15 cellular contexts compared by ENCODE assay signal in genomic region chr22:42666393-42666792, GRCh38. TPM values are rescaled to one million over a fixed set of nuclear protein-coding genes. Genes with fewer than 3 reads are reported as not detected.
A peak's percentile ranks its signal among the peaks of the same experiment; 100 is the strongest.
DNase-seq lines count a peak whose midpoint lies in the region; ATAC-seq, FAIRE-seq and TF ChIP-seq lines count a peak whose summit lies in the region.
"Not testable (repeated sequence)": the region's sequence is repeated elsewhere in the genome, so short reads cannot be mapped to it uniquely, and the experiment has no call there.
"Had no signal": no experiment of that assay in that cellular context is flagged by ENCODE, and none has a peak within 500 bp of the region (broad histone marks: within the 10 kb centered on the region; RNA-seq: fewer than 3 reads in every experiment).

No MANE protein-coding gene starts in this region.

- BruUV-seq in GM12878 (replicated peaks; lab: Mats Ljungman, UMichigan) = not testable (repeated sequence)

- DNase-seq in T-helper 17 cell; GM12878 (ENCODE audit: low read depth, low spot score): not testable (repeated sequence)

- not testable (repeated sequence) for H3K9me3 ChIP-seq in DOHH2 (ENCODE audit: control insufficient read depth, insufficient read depth, low read length); HEK293 (ENCODE audit: control insufficient read depth, insufficient read depth, low read depth, low read length); OCI-LY3 (ENCODE audit: insufficient read depth, low read length); T-helper 17 cell (ENCODE audit: control insufficient read depth, low read length, poor library complexity, severe bottlenecking); GM12878 (replicated peaks; ENCODE audit: control insufficient read depth, insufficient read depth, low read length)

- SMC1A ChIA-PET in GM12878 (lab: Charles Lee; ENCODE audit: uncharacterized antibody, unreplicated experiment) = interaction anchor here (0.8 to 2.3 kb wide), 7 partner anchors 11 to 151 kb away, joined by 3 to 9 read pairs (median 4); no protein-coding TSS in a partner anchor

- in situ Hi-C loops in GM12878 (cut with MboI) = loop anchor here (25.0 kb wide), 1 partner anchor 1371 kb away; no protein-coding TSS in a partner anchor

- peak overlapping the region; percentile 43 for H3K27ac Mint-ChIP-seq in T-helper 17 cell
- peak overlapping the region; percentile 41 for H3K27ac Mint-ChIP-seq in dendritic cell treated with granulocyte-macrophage colony-stimulating factor and Interleukin-4, amounts not matched to agents 40 ng/mL and 50 ng/mL, for 4 days
- peak overlapping the region; percentile 86 for H3K27ac Mint-ChIP-seq in stimulated activated memory B cell treated with anti-CD40 and anti-IgM and Interleukin-4, amounts not matched to agents 10 μg/mL and 1 μg/mL and 100 μg/mL, for 72 hours

- peaks cover 22% of the 10 kb centered on the region for H3F3A ChIP-seq in DOHH2 (ENCODE audit: control insufficient read depth, insufficient read depth)

- H3K4me2 ChIP-seq in DOHH2 (ENCODE audit: low read length) (peak overlapping the region; percentile 58; the same call in 1 of the 2 replicates), OCI-LY3 (ENCODE audit: low read length) (peak overlapping the region; percentile 74), GM12878 (ENCODE audit: control insufficient read depth, insufficient read depth) (peak overlapping the region; percentile 46; the same call in 1 of the 2 replicates)
- not testable (repeated sequence) for H3K4me2 ChIP-seq in KMS-11

- 32% methylated on average over 3 of the region's 3 CpGs for WGBS in GM12878 (ENCODE audit: insufficient coverage, insufficient replicate concordance, low lambda C conversion rate, missing lambda C conversion rate)

- not testable (repeated sequence) for H3K9me3 Mint-ChIP-seq in dendritic cell treated with granulocyte-macrophage colony-stimulating factor and Interleukin-4, amounts not matched to agents 40 ng/mL and 50 ng/mL, for 4 days; stimulated activated memory B cell treated with anti-CD40 and anti-IgM and Interleukin-4, amounts not matched to agents 10 μg/mL and 1 μg/mL and 100 μg/mL, for 72 hours

- not testable (repeated sequence) for H3K9me2 ChIP-seq in DOHH2 (replicated peaks; ENCODE audit: control insufficient read depth, low read length)

- not testable (repeated sequence) for H3K27me3 Mint-ChIP-seq in T-helper 17 cell; stimulated activated memory B cell treated with anti-CD40 and anti-IgM and Interleukin-4, amounts not matched to agents 10 μg/mL and 1 μg/mL and 100 μg/mL, for 72 hours
- peaks cover 35% of the 10 kb centered on the region for H3K27me3 Mint-ChIP-seq in dendritic cell treated with granulocyte-macrophage colony-stimulating factor and Interleukin-4, amounts not matched to agents 40 ng/mL and 50 ng/mL, for 4 days

- not testable (repeated sequence) for TF ChIP-seq POLR2A in GM12878 (IDR thresholded peaks at IDR 0.05; ENCODE audit: low read depth, low read length)

- ATAC-seq in T-helper 17 cell; GM12878; stimulated activated memory B cell treated with anti-CD40 and anti-IgM and Interleukin-4, amounts not matched to agents 10 μg/mL and 1 μg/mL and 100 μg/mL, for 72 hours: not testable (repeated sequence)

- not testable (repeated sequence) for TF ChIP-seq RAD21 in GM12878 (IDR thresholded peaks at IDR 0.05; ENCODE audit: insufficient read depth, low read depth, low read length)

- POLR2A ChIA-PET in HEK293 (lab: Yijun Ruan, JAX) = interaction anchor here (0.7 kb wide), 1 partner anchor 1006 kb away, joined by 3 read pairs; no protein-coding TSS in a partner anchor
- POLR2A ChIA-PET in GM12878 (lab: Charles Lee) = interaction anchor here (0.6 to 1.2 kb wide), 6 partner anchors 10 to 52 kb away, joined by 3 to 5 read pairs (median 4); no protein-coding TSS in a partner anchor

- peaks cover 23% of the 10 kb centered on the region for H3K4me1 Mint-ChIP-seq in T-helper 17 cell
- peaks cover 27% of the 10 kb centered on the region for H3K4me1 Mint-ChIP-seq in dendritic cell treated with granulocyte-macrophage colony-stimulating factor and Interleukin-4, amounts not matched to agents 40 ng/mL and 50 ng/mL, for 4 days (ENCODE audit: low read depth)
- peaks cover 47% of the 10 kb centered on the region for H3K4me1 Mint-ChIP-seq in stimulated activated memory B cell treated with anti-CD40 and anti-IgM and Interleukin-4, amounts not matched to agents 10 μg/mL and 1 μg/mL and 100 μg/mL, for 72 hours

- RAD21 ChIA-PET in GM12878 (lab: Charles Lee; ENCODE audit: unreplicated experiment) = interaction anchor here (0.7 to 3.4 kb wide), 7 partner anchors 9 to 545 kb away, joined by 3 to 19 read pairs (median 4); no protein-coding TSS in a partner anchor

- H3K4me3 ChIP-seq in DOHH2 (ENCODE audit: low read length) = peak overlapping the region; percentile 13; the same call in 1 of the 2 replicates
- not testable (repeated sequence) for H3K4me3 ChIP-seq in HEK293 (ENCODE audit: low read depth, low read length); KMS-11 (IDR thresholded peaks at IDR 0.05; ENCODE audit: insufficient read depth, low read depth, low read length); OCI-LY3 (ENCODE audit: low read length); GM12878

- peaks cover 83% of the 10 kb centered on the region for H3K4me1 ChIP-seq in DOHH2 (ENCODE audit: control insufficient read depth, low read length)
- not testable (repeated sequence) for H3K4me1 ChIP-seq in HEK293 (ENCODE audit: control insufficient read depth, insufficient read depth, low read length)
- peaks cover 42% of the 10 kb centered on the region for H3K4me1 ChIP-seq in KMS-11 (ENCODE audit: low read depth, poor library complexity, severe bottlenecking)
- peaks cover 45% of the 10 kb centered on the region for H3K4me1 ChIP-seq in OCI-LY3 (ENCODE audit: low read length)
- peaks cover 42% of the 10 kb centered on the region for H3K4me1 ChIP-seq in GM12878 (ENCODE audit: control insufficient read depth, insufficient read depth, low read length)

- H4K20me1 ChIP-seq in DOHH2 (ENCODE audit: control insufficient read depth, insufficient read depth, low read depth, low read length); KMS-11 (ENCODE audit: insufficient read depth); OCI-LY3 (ENCODE audit: insufficient read depth, low read length); GM12878 (ENCODE audit: control insufficient read depth, insufficient read depth): not testable (repeated sequence)

- 0 out of 2 replicates have a peak overlapping the region, but pooled peaks have one; percentile 24 for H2AFZ ChIP-seq in KMS-11 (ENCODE audit: low read depth)
- H2AFZ ChIP-seq in OCI-LY3 (ENCODE audit: low read depth, low read length); GM12878 (ENCODE audit: control insufficient read depth, low read depth, low read length): not testable (repeated sequence)

- H3K9ac ChIP-seq in KMS-11; OCI-LY3 (ENCODE audit: low read length); GM12878 (ENCODE audit: control insufficient read depth, insufficient read depth, low read length): not testable (repeated sequence)

- intact Hi-C loops in GM12878 (cut with micrococcal nuclease; ENCODE audit: unreplicated experiment); dendritic cell treated with granulocyte-macrophage colony-stimulating factor and Interleukin-4, amounts not matched to agents 40 ng/mL and 50 ng/mL, for 4 days (cut with micrococcal nuclease): not testable (repeated sequence)

- not testable (repeated sequence) for H3K79me2 ChIP-seq in DOHH2 (ENCODE audit: control insufficient read depth, low read length); KMS-11 (ENCODE audit: insufficient read depth, low read depth); OCI-LY3 (ENCODE audit: low read length); GM12878 (ENCODE audit: control insufficient read depth, insufficient read depth, low read length)

- TF ChIP-seq CTCF in DOHH2 (IDR thresholded peaks at IDR 0.05; ENCODE audit: low read depth, low read length, poor library complexity, severe bottlenecking); HEK293 (tag by site-specific recombination; IDR thresholded peaks at IDR 0.05); KMS-11 (conservative IDR thresholded peaks at IDR 0.05; ENCODE audit: low read depth, low read length); OCI-LY3 (IDR thresholded peaks at IDR 0.05; ENCODE audit: low read depth, low read length); GM12878 (IDR thresholded peaks at IDR 0.05 in 2 of 3, conservative IDR thresholded peaks at IDR 0.05 in 1 of 3; ENCODE audit: control insufficient read depth in 2 of 3, extremely low read depth in 1 of 3, insufficient read depth in 1 of 3, low read depth in 3 of 3, low read length in 3 of 3): not testable (repeated sequence)

- not testable (repeated sequence) for H3K4me3 Mint-ChIP-seq in T-helper 17 cell; dendritic cell treated with granulocyte-macrophage colony-stimulating factor and Interleukin-4, amounts not matched to agents 40 ng/mL and 50 ng/mL, for 4 days
- H3K4me3 Mint-ChIP-seq in stimulated activated memory B cell treated with anti-CD40 and anti-IgM and Interleukin-4, amounts not matched to agents 10 μg/mL and 1 μg/mL and 100 μg/mL, for 72 hours = peak overlapping the region; percentile 34

- CTCF ChIA-PET in HEK293 (lab: Yijun Ruan, JAX) (interaction anchor here (0.6 to 1.1 kb wide), 3 partner anchors 109 to 324 kb away, joined by 3 to 5 read pairs (median 4); no protein-coding TSS in a partner anchor), GM12878 (lab: Yijun Ruan, JAX) (interaction anchor here (0.6 to 1.1 kb wide), 5 partner anchors 17 to 303 kb away, joined by 3 to 4 read pairs (median 3); partner anchors contain the start of gene POLDIP3)

- not testable (repeated sequence) for H3K36me3 ChIP-seq in DOHH2 (ENCODE audit: control insufficient read depth, low read length); HEK293 (ENCODE audit: control insufficient read depth in 2 of 2, insufficient read depth in 1 of 2, low read length in 2 of 2); KMS-11 (ENCODE audit: insufficient read depth); OCI-LY3 (replicated peaks; ENCODE audit: low read depth, low read length); GM12878 (ENCODE audit: control insufficient read depth in 2 of 2, insufficient read depth in 2 of 2, low read length in 1 of 2)

- H3K27ac ChIP-seq in DOHH2 (ENCODE audit: low read depth, low read length) (peak overlapping the region; percentile 39; the same call in 1 of the 2 replicates), KMS-11 (peak overlapping the region; percentile 86; the same call in 1 of the 2 replicates), OCI-LY3 (ENCODE audit: low read length) (peak overlapping the region; percentile 87), GM12878 (ENCODE audit: control insufficient read depth, insufficient read depth) (peak overlapping the region; percentile 78)
- H3K27ac ChIP-seq in HEK293 (ENCODE audit: extremely low read depth, low read depth, low read length) = not testable (repeated sequence)

- H3K27me3 ChIP-seq in DOHH2 (ENCODE audit: control insufficient read depth, low read length); KMS-11 (ENCODE audit: insufficient read depth, low read depth); OCI-LY3 (ENCODE audit: low read depth, low read length); GM12878 (replicated peaks in 1 of 2; ENCODE audit: control insufficient read depth in 2 of 2, insufficient read depth in 2 of 2, low read length in 1 of 2): not testable (repeated sequence)

- not testable (repeated sequence) for FAIRE-seq in GM12878 (lab: Jason Lieb, UNC)

- TF ChIP-seq EP300 in GM12878 (IDR thresholded peaks at IDR 0.05; ENCODE audit: borderline replicate concordance in 1 of 2, control insufficient read depth in 1 of 2, low read depth in 2 of 2, low read length in 2 of 2) = not testable (repeated sequence)

- H3K36me3 Mint-ChIP-seq in T-helper 17 cell (ENCODE audit: low read depth); dendritic cell treated with granulocyte-macrophage colony-stimulating factor and Interleukin-4, amounts not matched to agents 40 ng/mL and 50 ng/mL, for 4 days (ENCODE audit: low read depth); stimulated activated memory B cell treated with anti-CD40 and anti-IgM and Interleukin-4, amounts not matched to agents 10 μg/mL and 1 μg/mL and 100 μg/mL, for 72 hours: not testable (repeated sequence)

RNA-seq across cellular contexts. Expression of gene CYB5R3, which starts 17.2 kb away (rescaled TPM):
- total RNA-seq in T-helper 17 cell (10 to 100 TPM; 44.8 to 80.7 TPM), GM12878 (2014; rRNA removed) (33.3 and 46.8 TPM in 2 replicates), GM12878 (2014; rRNA removed; fragmentation: Illumina TruSeq; extraction: Trizol) (20.5 and 22.9 TPM in 2 replicates), GM12878 (2021) (81.7 and 83.8 TPM in 2 replicates)
- total RNA-seq in GM12878 (2013; cell fraction: nucleolus; rRNA removed) = 38.2 and 40.3 TPM in 2 replicates
- polyA plus RNA-seq in GM12878 (2011; ENCODE audit: low read depth) = 23.6 TPM
- polyA plus RNA-seq in GM12878 (2011; rRNA removed) (21.0 and 70.3 TPM in 2 replicates), GM12878 (2014; fragmentation: Illumina TruSeq; extraction: Trizol) (37.3 and 65.3 TPM in 2 replicates), GM12878 (2014; fragmentation: Nextera tagmentation; extraction: Ambion mirVana) (1 to 10 TPM; 2.0 to 3.5 TPM), GM12878 (2014; rRNA removed) (81.0 and 102 TPM in 2 replicates), GM12878 (2016; fragmentation: Nextera tagmentation; extraction: Ambion mirVana) (100 to 1,000 TPM; 104 to 119 TPM)
- 82.7 and 87.2 TPM in 2 replicates for polyA plus RNA-seq in GM12878 (2011; cell fraction: cytosol; rRNA removed)
- polyA plus RNA-seq in GM12878 (2011; cell fraction: nucleus; rRNA removed) = 56.1 and 64.4 TPM in 2 replicates
- polyA plus RNA-seq in GM12878 (2012) = 62.8 and 80.6 TPM in 2 replicates
- polyA minus RNA-seq in GM12878 (2011; rRNA and poly(A)+ RNA removed) = 49.7 and 58.4 TPM in 2 replicates
- polyA minus RNA-seq in GM12878 (2011; cell fraction: cytosol; rRNA and poly(A)+ RNA removed) = 36.8 and 38.8 TPM in 2 replicates
- polyA minus RNA-seq in GM12878 (2011; cell fraction: nucleus; rRNA and poly(A)+ RNA removed) = 12.7 and 24.7 TPM in 2 replicates

RNA-seq across cellular contexts. Expression of gene ATP5MGL, which starts 26.0 kb away (rescaled TPM):
- total RNA-seq in T-helper 17 cell (1 to 10 TPM; 3.9 to 4.5 TPM), GM12878 (2014; rRNA removed) (0.22 and 0.40 TPM in 2 replicates), GM12878 (2014; rRNA removed; fragmentation: Illumina TruSeq; extraction: Trizol) (0.85 TPM in 1 of 2 replicates, not detected in the other), GM12878 (2021) (0.43 and 0.46 TPM in 2 replicates)
- 4.9 and 7.6 TPM in 2 replicates for total RNA-seq in GM12878 (2013; cell fraction: nucleolus; rRNA removed)
- not detected for polyA plus RNA-seq in GM12878 (2011; ENCODE audit: low read depth)
- polyA plus RNA-seq in GM12878 (2011; rRNA removed) (0.23 and 0.26 TPM in 2 replicates), GM12878 (2014; fragmentation: Illumina TruSeq; extraction: Trizol) (not detected in 2 replicates), GM12878 (2014; fragmentation: Nextera tagmentation; extraction: Ambion mirVana) (under 1 TPM; 0.24 to 0.60 TPM), GM12878 (2014; rRNA removed) (not detected in 2 replicates), GM12878 (2016; fragmentation: Nextera tagmentation; extraction: Ambion mirVana) (under 1 TPM; 0.47 to 0.71 TPM)
- not detected in 2 replicates for polyA plus RNA-seq in GM12878 (2011; cell fraction: cytosol; rRNA removed)
- 0.51 and 0.52 TPM in 2 replicates for polyA plus RNA-seq in GM12878 (2011; cell fraction: nucleus; rRNA removed)
- not detected in 2 replicates for polyA plus RNA-seq in GM12878 (2012)
- 1.6 and 2.0 TPM in 2 replicates for polyA minus RNA-seq in GM12878 (2011; rRNA and poly(A)+ RNA removed)
- polyA minus RNA-seq in GM12878 (2011; cell fraction: cytosol; rRNA and poly(A)+ RNA removed) = not detected in 2 replicates
- 3.0 and 3.5 TPM in 2 replicates for polyA minus RNA-seq in GM12878 (2011; cell fraction: nucleus; rRNA and poly(A)+ RNA removed)
- total RNA-seq: A172, Daoy, G401 had no signal
- polyA plus RNA-seq: A549, BJ had no signal

RNA-seq across cellular contexts. Expression of gene POLDIP3, which starts 51.7 kb away (rescaled TPM):
- total RNA-seq in T-helper 17 cell = 10 to 100 TPM; 70.3 to 71.2 TPM
- total RNA-seq in GM12878 (2013; cell fraction: nucleolus; rRNA removed) = 25.8 and 29.0 TPM in 2 replicates
- 32.9 and 38.9 TPM in 2 replicates for total RNA-seq in GM12878 (2014; rRNA removed)
- total RNA-seq in GM12878 (2014; rRNA removed; fragmentation: Illumina TruSeq; extraction: Trizol) = 25.9 and 27.0 TPM in 2 replicates
- total RNA-seq in GM12878 (2021) = 54.1 and 55.9 TPM in 2 replicates
- 37.9 TPM for polyA plus RNA-seq in GM12878 (2011; ENCODE audit: low read depth)
- polyA plus RNA-seq in GM12878 (2011; rRNA removed) = 35.6 and 54.2 TPM in 2 replicates
- 41.6 and 47.6 TPM in 2 replicates for polyA plus RNA-seq in GM12878 (2011; cell fraction: cytosol; rRNA removed)
- polyA plus RNA-seq in GM12878 (2011; cell fraction: nucleus; rRNA removed) = 54.4 and 62.1 TPM in 2 replicates
- 39.1 and 43.5 TPM in 2 replicates for polyA plus RNA-seq in GM12878 (2012)
- polyA plus RNA-seq in GM12878 (2014; fragmentation: Illumina TruSeq; extraction: Trizol) = 43.3 and 52.6 TPM in 2 replicates
- 10 to 100 TPM; 14.8 to 19.3 TPM for polyA plus RNA-seq in GM12878 (2014; fragmentation: Nextera tagmentation; extraction: Ambion mirVana)
- 46.4 and 49.3 TPM in 2 replicates for polyA plus RNA-seq in GM12878 (2014; rRNA removed)
- 10 to 100 TPM; 60.1 to 60.2 TPM for polyA plus RNA-seq in GM12878 (2016; fragmentation: Nextera tagmentation; extraction: Ambion mirVana)
- polyA minus RNA-seq in GM12878 (2011; rRNA and poly(A)+ RNA removed) = 33.2 and 42.9 TPM in 2 replicates
- polyA minus RNA-seq in GM12878 (2011; cell fraction: cytosol; rRNA and poly(A)+ RNA removed) = 13.8 and 18.2 TPM in 2 replicates
- 14.7 and 20.4 TPM in 2 replicates for polyA minus RNA-seq in GM12878 (2011; cell fraction: nucleus; rRNA and poly(A)+ RNA removed)

RNA-seq across cellular contexts. Expression of gene A4GALT, which starts 54.3 kb away (rescaled TPM):
- total RNA-seq in T-helper 17 cell (not detected), GM12878 (2014; rRNA removed) (1.6 and 2.3 TPM in 2 replicates), GM12878 (2014; rRNA removed; fragmentation: Illumina TruSeq; extraction: Trizol) (0.51 and 1.1 TPM in 2 replicates), GM12878 (2021) (2.6 TPM in 2 replicates)
- total RNA-seq in GM12878 (2013; cell fraction: nucleolus; rRNA removed) = 22.1 and 26.5 TPM in 2 replicates
- polyA plus RNA-seq in GM12878 (2011; ENCODE audit: low read depth) = 1.0 TPM
- polyA plus RNA-seq in GM12878 (2011; rRNA removed) (1.8 and 3.9 TPM in 2 replicates), GM12878 (2014; fragmentation: Illumina TruSeq; extraction: Trizol) (0.25 TPM in 1 of 2 replicates, not detected in the other), GM12878 (2014; fragmentation: Nextera tagmentation; extraction: Ambion mirVana) (under 1 TPM in 1 of 2 experiments, not detected in 1; 0.04 TPM), GM12878 (2014; rRNA removed) (2.6 and 2.7 TPM in 2 replicates), GM12878 (2016; fragmentation: Nextera tagmentation; extraction: Ambion mirVana) (1 to 10 TPM; 2.2 to 3.4 TPM)
- polyA plus RNA-seq in GM12878 (2011; cell fraction: cytosol; rRNA removed) = 5.5 and 6.8 TPM in 2 replicates
- 8.8 and 12.0 TPM in 2 replicates for polyA plus RNA-seq in GM12878 (2011; cell fraction: nucleus; rRNA removed)
- 6.2 and 8.3 TPM in 2 replicates for polyA plus RNA-seq in GM12878 (2012)
- 3.7 and 8.6 TPM in 2 replicates for polyA minus RNA-seq in GM12878 (2011; rRNA and poly(A)+ RNA removed)
- 3.5 and 5.2 TPM in 2 replicates for polyA minus RNA-seq in GM12878 (2011; cell fraction: cytosol; rRNA and poly(A)+ RNA removed)
- polyA minus RNA-seq in GM12878 (2011; cell fraction: nucleus; rRNA and poly(A)+ RNA removed) = 3.5 and 6.6 TPM in 2 replicates
- total RNA-seq: CD4-positive, alpha-beta T cell; CD8-positive, alpha-beta T cell had no signal
